In the genomic region with DNA sequence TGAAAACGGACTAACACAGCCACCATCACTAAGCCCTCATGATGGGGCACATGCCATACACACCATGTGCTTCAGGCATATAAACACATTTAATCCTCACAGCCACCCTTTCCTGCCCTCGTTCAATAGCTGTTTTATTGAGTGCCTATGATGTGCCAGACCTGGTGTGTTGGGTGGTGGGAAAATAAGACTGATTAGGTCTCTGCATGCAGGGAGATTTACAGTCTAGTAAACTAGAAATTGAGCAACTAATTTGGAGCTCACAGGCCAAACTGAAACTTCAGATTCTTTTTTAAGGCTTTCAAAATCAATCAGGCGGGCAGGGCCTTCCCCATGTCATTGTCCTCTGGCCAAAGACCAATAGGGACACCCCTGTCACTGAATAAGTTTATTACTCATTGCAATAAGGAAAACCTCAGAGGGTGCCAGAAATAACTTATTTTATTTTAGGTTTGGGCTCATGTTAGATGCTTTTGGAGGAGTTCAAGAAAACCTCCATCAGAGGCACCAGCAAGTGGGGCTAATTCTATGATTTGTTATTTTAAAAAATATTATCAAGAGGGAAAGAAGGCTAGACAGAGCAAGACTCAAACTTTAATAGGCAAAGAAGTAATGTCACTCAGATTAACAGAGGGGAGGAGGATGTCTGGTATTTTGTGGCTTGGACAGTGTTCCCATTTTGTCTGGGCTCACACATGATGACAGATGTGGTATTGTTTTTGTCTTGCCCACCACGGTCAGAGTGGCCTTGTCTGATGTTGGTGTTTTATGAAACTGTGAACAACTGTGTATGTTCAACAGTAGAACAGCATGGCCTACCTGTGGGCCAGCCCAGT, we compare ENCODE assay signal across 9 cellular contexts. TPM values are rescaled to one million over a fixed set of nuclear protein-coding genes. Genes with fewer than 3 reads are reported as not detected.
DNase-seq lines count a peak whose midpoint lies in the region; ATAC-seq, FAIRE-seq and TF ChIP-seq lines count a peak whose summit lies in the region.
"Had no signal": no experiment of that assay in that cellular context is flagged by ENCODE, and none has a peak within 500 bp of the region (broad histone marks: within the 10 kb centered on the region; RNA-seq: fewer than 3 reads in every experiment).

No MANE protein-coding gene starts in this region.

- POLR2A ChIA-PET in HepG2 (lab: Yijun Ruan, JAX) (interaction anchor here (2.9 kb wide), 1 partner anchor 11 kb away, joined by 10 read pairs; the partner anchor contains the start of gene ZFP64), A673 (lab: Charles Lee; ENCODE audit: low non-redundant PET) (no interaction called here)

- no peaks in the 10 kb centered on the region for H3K79me2 ChIP-seq in HepG2 (ENCODE audit: insufficient read depth, low read length)

- no peak overlapping the region for H3K27ac ChIP-seq in HepG2 (ENCODE audit: extremely low read length, insufficient read depth, low read length)
- H3K27ac ChIP-seq in ovary = no peak overlapping the region
- H3K27ac ChIP-seq in A673 (ENCODE audit: low read depth, low read length, poor library complexity, severe bottlenecking) = no peak overlapping the region

- DNase-seq in activated CD4-positive, alpha-beta T cell treated with anti-CD3 and anti-CD28 coated beads for 48 hours = peak; percentile 39
- DNase-seq in activated CD4-positive, alpha-beta T cell treated with anti-CD3 and anti-CD28 coated beads for 4 hours = no peak
- DNase-seq in HepG2 (ENCODE audit: low spot score) (no peak), ovary (no peak), cerebellar nuclear complex (lab: John Stamatoyannopoulos, UW) (no peak), A673 (ENCODE audit: low spot score) (no peak)
- DNase-seq: NCI-H187 treated with DMSO at 0.1 percent for 48 hours had no signal

- no peak for FAIRE-seq in HepG2 (lab: Jason Lieb, UNC)

- no peak overlapping the region for H3K4me2 ChIP-seq in HepG2 (ENCODE audit: low read depth, low read length)

- H3K4me1 ChIP-seq in HepG2 (ENCODE audit: insufficient read depth, low read length) (peaks cover 5% of the 10 kb centered on the region), ovary (ENCODE audit: insufficient read depth) (no peaks in the 10 kb centered on the region), A673 (ENCODE audit: insufficient read depth, low read length, poor library complexity, severe bottlenecking) (no peaks in the 10 kb centered on the region)

- H3K36me3 ChIP-seq in HepG2 (replicated peaks in 1 of 2; ENCODE audit: control insufficient read depth in 1 of 2, insufficient read depth in 2 of 2, low read length in 2 of 2) (peaks cover 11 to 18% of the 10 kb centered on the region in 2 experiments), ovary (no peaks in the 10 kb centered on the region), A673 (ENCODE audit: insufficient read depth, low read length, poor library complexity, severe bottlenecking) (peaks cover 8% of the 10 kb centered on the region)

- H3K4me3 ChIP-seq in HepG2 (replicated peaks in 1 of 3; ENCODE audit: insufficient read depth in 1 of 3, low read depth in 2 of 3, low read length in 3 of 3) (no peak overlapping the region), ovary (no peak overlapping the region), A673 (ENCODE audit: low read depth, low read length, poor library complexity, severe bottlenecking) (no peak overlapping the region)

- in situ Hi-C loops in HepG2 (cut with HindIII; ENCODE audit: extremely low pct_ligation_motif_present, low pct_unique_long_range_greater_than_20kb) = no loop called here

- H4K20me1 ChIP-seq in HepG2 (ENCODE audit: insufficient read depth, low read length) = no peaks in the 10 kb centered on the region

- H2AFZ ChIP-seq in HepG2 (ENCODE audit: low read length) = no peak overlapping the region

- WGBS in HepG2 (ENCODE audit: low lambda C conversion rate) = 78% methylated on average over 4 of the region's 4 CpGs
- 70 to 76% (median 72%) methylated on average over 4 of the region's 4 CpGs for WGBS in ovary, 3 donors

- ATAC-seq in GM21526 (IDR thresholded peaks at IDR 0.05; ENCODE audit: low FRiP score, unreplicated experiment) (peak; percentile 88), HG03342 (IDR thresholded peaks at IDR 0.05; ENCODE audit: unreplicated experiment) (peak; percentile 90), HepG2 (no peak)

- no peaks in the 10 kb centered on the region for H3K9me3 ChIP-seq in HepG2 (ENCODE audit: low read length)
- H3K9me3 ChIP-seq in ovary = no peaks in the 10 kb centered on the region
- no peaks in the 10 kb centered on the region for H3K9me3 ChIP-seq in A673 (ENCODE audit: low read depth, low read length, poor library complexity, severe bottlenecking)

- TF ChIP-seq RAD21 in HepG2 (CRISPR knock-in tag; IDR thresholded peaks at IDR 0.05) = no peak

- no peaks in the 10 kb centered on the region for H3K27me3 ChIP-seq in HepG2 (ENCODE audit: control insufficient read depth in 1 of 2, insufficient read depth in 2 of 2, low read length in 2 of 2)
- no peaks in the 10 kb centered on the region for H3K27me3 ChIP-seq in ovary
- no peaks in the 10 kb centered on the region for H3K27me3 ChIP-seq in A673 (replicated peaks; ENCODE audit: insufficient read depth, low read depth, low read length, poor library complexity)

- CTCF ChIA-PET in HepG2 (lab: Yijun Ruan, JAX; ENCODE audit: low intra/inter-chr PET ratio, low total read pairs) = no interaction called here
- CTCF ChIA-PET in A673 (lab: Charles Lee) = no interaction called here

- intact Hi-C loops in HepG2 (cut with micrococcal nuclease; ENCODE audit: unreplicated experiment) (no loop called here), ovary (cut with DNase I) (no loop called here), A673 (cut with micrococcal nuclease; ENCODE audit: unreplicated experiment) (no loop called here)

- TF ChIP-seq POLR2A in HepG2 (IDR thresholded peaks at IDR 0.05; ENCODE audit: insufficient read depth in 1 of 2, low read depth in 2 of 2, low read length in 2 of 2) = no peak
- no peak for TF ChIP-seq POLR2A in ovary (IDR thresholded peaks at IDR 0.05)

- no peak for TF ChIP-seq EP300 in HepG2 (IDR thresholded peaks at IDR 0.05; ENCODE audit: low read depth in 2 of 2, low read length in 2 of 2)
- TF ChIP-seq EP300 in HepG2 (CRISPR knock-in tag; IDR thresholded peaks at IDR 0.05; ENCODE audit: borderline replicate concordance) = no peak
- no peak for TF ChIP-seq EP300 in ovary (IDR thresholded peaks at IDR 0.05)

- BruUV-seq in HepG2 (replicated peaks; lab: Mats Ljungman, UMichigan) (TSS peak; percentile 20), A673 (replicated peaks; lab: Mats Ljungman, UMichigan) (no TSS peak)

- no peak overlapping the region for H3K9ac ChIP-seq in HepG2 (ENCODE audit: insufficient read depth, low read depth, low read length)

- TF ChIP-seq CTCF in HepG2 (CRISPR knock-in tag; IDR thresholded peaks at IDR 0.05) (no peak), ovary (IDR thresholded peaks at IDR 0.05) (no peak), A673 (conservative IDR thresholded peaks at IDR 0.05; ENCODE audit: low read depth, low read length) (no peak)

TF ChIP-seq in HepG2, 621 proteins besides CTCF, POLR2A, EP300 and RAD21:
- TF ChIP-seq ZNF564 (CRISPR knock-in tag; IDR thresholded peaks at IDR 0.05) (no peak), ZNF251 (CRISPR knock-in tag; IDR thresholded peaks at IDR 0.05) (no peak), ZNF598 (CRISPR knock-in tag; IDR thresholded peaks at IDR 0.05; ENCODE audit: borderline replicate concordance) (no peak)

RNA-seq across cellular contexts. Expression of gene ZFP64, which starts 12.0 kb away (rescaled TPM):
- 12.0 and 13.3 TPM in 2 replicates for total RNA-seq in HepG2 (2016; rRNA removed; fragmentation: Illumina TruSeq; extraction: Trizol)
- 3.3 and 3.4 TPM in 2 replicates for total RNA-seq in HepG2 (2016; cell fraction: cytosol; rRNA removed; fragmentation: Illumina TruSeq; extraction: Trizol; ENCODE audit: low read depth)
- 12.0 TPM in 2 replicates for total RNA-seq in HepG2 (2016; cell fraction: insoluble cytoplasmic fraction; rRNA removed; fragmentation: Illumina TruSeq; extraction: Trizol)
- total RNA-seq in HepG2 (2016; cell fraction: membrane; rRNA removed; fragmentation: Illumina TruSeq; extraction: Trizol) = 11.5 and 13.0 TPM in 2 replicates
- total RNA-seq in HepG2 (2016; cell fraction: nucleus; rRNA removed; fragmentation: Illumina TruSeq; extraction: Trizol) = 9.1 and 11.2 TPM in 2 replicates
- polyA plus RNA-seq in HepG2 (2011; rRNA removed) = 23.9 and 24.3 TPM in 2 replicates
- polyA plus RNA-seq in HepG2 (2011; cell fraction: cytosol; rRNA removed) = 20.8 and 23.4 TPM in 2 replicates
- polyA plus RNA-seq in HepG2 (2011; cell fraction: nucleus; rRNA removed) = 15.8 and 16.2 TPM in 2 replicates
- 11.6 and 14.7 TPM in 2 replicates for polyA plus RNA-seq in HepG2 (2012)
- 3.4 and 3.6 TPM in 2 replicates for polyA plus RNA-seq in HepG2 (2016; cell fraction: cytosol; fragmentation: Illumina TruSeq; extraction: Trizol; ENCODE audit: low read depth)
- 15.4 and 19.6 TPM in 2 replicates for polyA plus RNA-seq in HepG2 (2016; cell fraction: insoluble cytoplasmic fraction; fragmentation: Illumina TruSeq; extraction: Trizol; ENCODE audit: low read depth)
- 9.9 and 10.7 TPM in 2 replicates for polyA plus RNA-seq in HepG2 (2016; cell fraction: membrane; fragmentation: Illumina TruSeq; extraction: Trizol; ENCODE audit: low read depth)
- polyA plus RNA-seq in HepG2 (2016; cell fraction: nucleus; fragmentation: Illumina TruSeq; extraction: Trizol; ENCODE audit: insufficient read depth, low read depth) = 13.9 and 14.3 TPM in 2 replicates
- 42.5 and 53.2 TPM in 2 replicates for polyA minus RNA-seq in HepG2 (2011; rRNA and poly(A)+ RNA removed; ENCODE audit: low replicate concordance)
- 15.9 and 17.9 TPM in 2 replicates for polyA minus RNA-seq in HepG2 (2011; cell fraction: cytosol; rRNA and poly(A)+ RNA removed)
- 18.0 and 22.0 TPM in 2 replicates for polyA minus RNA-seq in HepG2 (2011; cell fraction: nucleus; rRNA and poly(A)+ RNA removed)
- total RNA-seq in ovary = 10 to 100 TPM in 3 of 7 donors, 1 to 10 TPM in 4; 6.7 to 13.4 (median 9.8) TPM
- polyA plus RNA-seq in ovary = 10 to 100 TPM in 1 of 2 donors, 1 to 10 TPM in 1; 6.3 to 16.4 TPM
- total RNA-seq in A673 (2021) = 33.5 and 34.9 TPM in 2 replicates
